8 cellular contexts compared by ENCODE assay signal in genomic region chr6:41028618-41029486, GRCh38. TPM values are rescaled to one million over a fixed set of nuclear protein-coding genes. Genes with fewer than 3 reads are reported as not detected.
DNase-seq lines count a peak whose midpoint lies in the region; ATAC-seq and TF ChIP-seq lines count a peak whose summit lies in the region.

No MANE protein-coding gene starts in this region.

- H3K27me3 Mint-ChIP-seq in WTC11 (ENCODE audit: low read depth) = no peaks in the 10 kb centered on the region; the same call in 1 of the 2 replicates

- WGBS in smooth muscle cell (ENCODE audit: low lambda C conversion rate) = 48% methylated on average over 9 of the region's 9 CpGs

- no peaks in the 10 kb centered on the region for H3K27me3 ChIP-seq in BLaER1 treated with 17β-estradiol and CSF1 and Interleukin-3, amounts not matched to agents 10 nM and 100 nM
- no peaks in the 10 kb centered on the region for H3K27me3 ChIP-seq in HAP-1 (ENCODE audit: low read depth)
- no peaks in the 10 kb centered on the region for H3K27me3 ChIP-seq in right atrium auricular region
- H3K27me3 ChIP-seq in smooth muscle cell (ENCODE audit: low read depth) = no peaks in the 10 kb centered on the region

- POLR2A ChIA-PET in WTC11 (lab: Charles Lee) = interaction anchor here (0.8 to 1.5 kb wide), 2 partner anchors 10 to 27 kb away, joined by 3 to 5 read pairs; partner anchors contain the start of gene UNC5CL

- H3K27ac Mint-ChIP-seq in WTC11 = peak overlapping the region; percentile 4

- H3K4me3 Mint-ChIP-seq in WTC11 = peak overlapping the region; percentile 64

- H3K4me1 ChIP-seq in BLaER1 treated with 17β-estradiol and CSF1 and Interleukin-3, amounts not matched to agents 10 nM and 100 nM = peaks cover 34 to 55% (median 42%) of the 10 kb centered on the region in 10 experiments
- H3K4me1 ChIP-seq in HAP-1 (peaks cover 16% of the 10 kb centered on the region), right atrium auricular region (peaks cover 0 to 19% of the 10 kb centered on the region in 2 donors), smooth muscle cell (ENCODE audit: low read depth) (peaks cover 19% of the 10 kb centered on the region)

- no peak for TF ChIP-seq CTCF in WTC11 (IDR thresholded peaks at IDR 0.05)
- TF ChIP-seq CTCF in right atrium auricular region (IDR thresholded peaks at IDR 0.05) = no peak
- TF ChIP-seq CTCF in smooth muscle cell (IDR thresholded peaks at IDR 0.05; ENCODE audit: borderline replicate concordance, insufficient read depth, poor library complexity, severe bottlenecking) = no peak

- DNase-seq in HAP-1 (ENCODE audit: low spot score in 2 of 2) = peak in 1 of 2 experiments; percentile 5
- no peak for DNase-seq in WTC11 (ENCODE audit: low spot score)
- DNase-seq in right atrium auricular region (ENCODE audit: low spot score) = no peak
- DNase-seq in smooth muscle cell (lab: John Stamatoyannopoulos, UW; ENCODE audit: unreplicated experiment) = no peak
- no peak for DNase-seq in foreskin melanocyte
- DNase-seq in SK-N-DZ (ENCODE audit: low spot score) = no peak
- DNase-seq in DMS 273 treated with DMSO at 0.1 percent for 48 hours (lab: John Stamatoyannopoulos, UW) = no peak

- peaks cover 23% of the 10 kb centered on the region for H3K4me1 Mint-ChIP-seq in WTC11

- CTCF ChIA-PET in WTC11 (lab: Charles Lee) = interaction anchor here (0.6 to 3.2 kb wide), 41 partner anchors 9 to 700 kb away, joined by 3 to 97 read pairs (median 6); partner anchors contain the start of genes LRFN2, NFYA, OARD1 and TSPO2

- H3K9me3 Mint-ChIP-seq in WTC11 = no peaks in the 10 kb centered on the region

- no peaks in the 10 kb centered on the region for H3K79me2 ChIP-seq in smooth muscle cell (ENCODE audit: low read depth)

- H3K4me3 ChIP-seq in BLaER1 treated with 17β-estradiol and CSF1 and Interleukin-3, amounts not matched to agents 10 nM and 100 nM = peak overlapping the region; percentile 55 to 75 (median 65)
- H3K4me3 ChIP-seq in HAP-1 (peak overlapping the region; percentile 43), right atrium auricular region (peak overlapping the region; percentile 39 to 60), smooth muscle cell (peak overlapping the region; percentile 50)

- H3K4me2 ChIP-seq in BLaER1 treated with 17β-estradiol and CSF1 and Interleukin-3, amounts not matched to agents 10 nM and 100 nM = peak overlapping the region; percentile 92 to 99 (median 95)
- H3K4me2 ChIP-seq in smooth muscle cell = peak overlapping the region; percentile 87

- peaks cover 0 to 8% (median 0%) of the 10 kb centered on the region in 11 experiments; a peak in 3 of 22 replicates for H3K36me3 ChIP-seq in BLaER1 treated with 17β-estradiol and CSF1 and Interleukin-3, amounts not matched to agents 10 nM and 100 nM
- no peaks in the 10 kb centered on the region for H3K36me3 ChIP-seq in HAP-1 (replicated peaks)
- H3K36me3 ChIP-seq in right atrium auricular region = no peaks in the 10 kb centered on the region
- H3K36me3 ChIP-seq in smooth muscle cell (ENCODE audit: low read depth) = no peaks in the 10 kb centered on the region

- peak; percentile 21 for ATAC-seq in WTC11

- peak overlapping the region; percentile 79 to 97 (median 95) for H3K27ac ChIP-seq in BLaER1 treated with 17β-estradiol and CSF1 and Interleukin-3, amounts not matched to agents 10 nM and 100 nM
- H3K27ac ChIP-seq in right atrium auricular region (peak overlapping the region; percentile 75 to 81), smooth muscle cell (ENCODE audit: low read depth) (no peak overlapping the region)

- H3K9ac ChIP-seq in BLaER1 treated with 17β-estradiol and CSF1 and Interleukin-3, amounts not matched to agents 10 nM and 100 nM = peak overlapping the region; percentile 84 to 93 (median 88)
- no peak overlapping the region for H3K9ac ChIP-seq in smooth muscle cell (ENCODE audit: low read depth)

- H2AFZ ChIP-seq in smooth muscle cell (ENCODE audit: low read depth) = peak overlapping the region; percentile 88

- no peaks in the 10 kb centered on the region for H4K20me1 ChIP-seq in BLaER1 treated with 17β-estradiol and CSF1 and Interleukin-3, amounts not matched to agents 10 nM and 100 nM
- no peaks in the 10 kb centered on the region for H4K20me1 ChIP-seq in smooth muscle cell (ENCODE audit: low read depth)

- H3K9me3 ChIP-seq in BLaER1 treated with 17β-estradiol and CSF1 and Interleukin-3, amounts not matched to agents 10 nM and 100 nM (replicated peaks in 1 of 11) = no peaks in the 10 kb centered on the region
- no peaks in the 10 kb centered on the region for H3K9me3 ChIP-seq in HAP-1
- no peaks in the 10 kb centered on the region for H3K9me3 ChIP-seq in right atrium auricular region
- H3K9me3 ChIP-seq in smooth muscle cell (replicated peaks; ENCODE audit: low read depth) = no peaks in the 10 kb centered on the region

- H3F3A ChIP-seq in smooth muscle cell (ENCODE audit: low read depth) = no peaks in the 10 kb centered on the region

- no peaks in the 10 kb centered on the region for H3K36me3 Mint-ChIP-seq in WTC11

- in situ Hi-C loops in HAP-1 (cut with MboI; ENCODE audit: low sequenced_read_pairs) = loop anchor here (25.0 kb wide), 1 partner anchor 1692 kb away; no protein-coding TSS in a partner anchor

TF ChIP-seq in WTC11, 78 proteins besides CTCF, POLR2A, EP300 and RAD21:
- TF ChIP-seq ZNF423 (CRISPR knock-in tag; IDR thresholded peaks at IDR 0.05) (peak; percentile 73), GRHL2 (CRISPR knock-in tag; IDR thresholded peaks at IDR 0.05; ENCODE audit: insufficient replicate concordance, severe bottlenecking) (no peak)

RNA-seq across cellular contexts. Expression of gene UNC5CL, which starts 10.2 kb away (rescaled TPM):
- 3.3 to 4.5 TPM (median 3.6 TPM) in 3 replicates for total RNA-seq in WTC11 (2021)
- total RNA-seq in right atrium auricular region = under 1 TPM; 0.43 to 0.96 TPM
- total RNA-seq in smooth muscle cell = 0.63 and 3.4 TPM in 2 replicates
- polyA plus RNA-seq in smooth muscle cell = 1.1 and 1.3 TPM in 2 replicates
- polyA plus RNA-seq in SK-N-DZ (2014; cell fraction: cytosol; rRNA removed) = 0.92 and 1.1 TPM in 2 replicates
- polyA plus RNA-seq in SK-N-DZ (2014; cell fraction: nucleus; rRNA removed) = 8.3 and 8.8 TPM in 2 replicates

RNA-seq across cellular contexts. Expression of gene TSPO2, which starts 13.4 kb away (rescaled TPM):
- not detected in 3 replicates for total RNA-seq in WTC11 (2021)
- not detected for total RNA-seq in right atrium auricular region
- not detected in 2 replicates for total RNA-seq in smooth muscle cell
- polyA plus RNA-seq in smooth muscle cell = not detected in 2 replicates
- polyA plus RNA-seq in SK-N-DZ (2014; cell fraction: cytosol; rRNA removed) = not detected in 2 replicates
- not detected in 2 replicates for polyA plus RNA-seq in SK-N-DZ (2014; cell fraction: nucleus; rRNA removed)

RNA-seq across cellular contexts. Expression of gene APOBEC2, which starts 24.1 kb away (rescaled TPM):
- total RNA-seq in WTC11 (2021) = not detected in 3 replicates
- total RNA-seq in right atrium auricular region = 100 to 1,000 TPM; 130 to 245 TPM
- 1.0 TPM in 1 of 2 replicates, not detected in the other for total RNA-seq in smooth muscle cell
- polyA plus RNA-seq in smooth muscle cell = 1.2 and 1.6 TPM in 2 replicates
- polyA plus RNA-seq in SK-N-DZ (2014; cell fraction: cytosol; rRNA removed) = 0.56 TPM in 1 of 2 replicates, not detected in the other
- 1.2 TPM in 1 of 2 replicates, not detected in the other for polyA plus RNA-seq in SK-N-DZ (2014; cell fraction: nucleus; rRNA removed)

RNA-seq across cellular contexts. Expression of gene OARD1, which starts 43.3 kb away (rescaled TPM):
- total RNA-seq in WTC11 (2021) = 33.7 to 37.0 TPM (median 36.5 TPM) in 3 replicates
- total RNA-seq in right atrium auricular region = 10 to 100 TPM in 1 of 2 donors, 1 to 10 TPM in 1; 9.4 to 13.4 TPM
- 15.0 and 18.5 TPM in 2 replicates for total RNA-seq in smooth muscle cell
- 21.2 and 27.2 TPM in 2 replicates for polyA plus RNA-seq in smooth muscle cell
- 26.7 and 27.5 TPM in 2 replicates for polyA plus RNA-seq in SK-N-DZ (2014; cell fraction: cytosol; rRNA removed)
- 18.7 and 21.6 TPM in 2 replicates for polyA plus RNA-seq in SK-N-DZ (2014; cell fraction: nucleus; rRNA removed)

RNA-seq across cellular contexts. Expression of gene NFYA, which starts 43.9 kb away (rescaled TPM):
- total RNA-seq in WTC11 (2021) (34.7 to 37.7 TPM (median 35.8 TPM) in 3 replicates), right atrium auricular region (1 to 10 TPM; 8.2 to 9.9 TPM), smooth muscle cell (40.2 and 43.5 TPM in 2 replicates)
- 20.6 and 22.4 TPM in 2 replicates for polyA plus RNA-seq in smooth muscle cell
- polyA plus RNA-seq in SK-N-DZ (2014; cell fraction: cytosol; rRNA removed) = 16.6 and 17.9 TPM in 2 replicates
- 20.3 and 32.1 TPM in 2 replicates for polyA plus RNA-seq in SK-N-DZ (2014; cell fraction: nucleus; rRNA removed)

Comparison
In these comparisons a context has a peak if more than half of its experiments do, and no peak if none do; other contexts are left out.
1. RNA of gene APOBEC2, which starts 24.1 kb away (total RNA-seq): 130 to 245 TPM in right atrium auricular region; 1.0 TPM in smooth muscle cell and not detected in WTC11; every median in the first group is over 10 times any median in the second.
2. Peak in every context shown above with its lines, with median percentiles within 50 percentile points of each other: H3K4me3 ChIP-seq.